Comparison of ENCODE assay signal across 1 cellular context in the genomic region with DNA sequence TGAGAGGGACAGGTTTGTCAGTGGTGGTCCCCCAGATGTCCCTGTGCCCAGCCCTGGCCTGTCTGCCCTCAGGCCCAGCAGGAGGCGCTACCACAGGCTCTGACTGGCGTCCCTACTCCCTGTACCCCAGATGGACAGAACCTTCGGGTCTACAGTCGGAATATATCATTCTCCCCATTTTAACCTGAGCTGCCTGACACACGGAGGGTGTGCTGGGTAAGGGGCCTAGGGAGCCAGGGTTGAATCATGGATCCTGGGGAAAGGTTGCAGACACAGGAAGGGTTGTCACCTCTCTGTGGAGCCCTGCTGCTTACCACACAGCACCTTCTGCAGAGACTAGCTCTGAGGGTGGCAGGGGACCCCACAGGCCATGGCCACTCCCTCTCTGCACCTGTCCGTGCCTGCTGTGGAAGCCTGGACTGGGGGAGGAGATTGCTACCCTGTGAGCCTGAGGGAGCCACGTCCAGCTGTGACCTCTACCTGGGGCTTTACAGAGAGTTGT.
TF ChIP-seq lines count a peak whose summit lies in the region.

No MANE protein-coding gene starts in this region.

TF ChIP-seq in GM23338, 12 proteins besides CTCF, POLR2A, EP300 and RAD21:
- TF ChIP-seq ZNF462 (CRISPR knock-in tag; IDR thresholded peaks at IDR 0.05) = no peak
- TF ChIP-seq, protein P1, sequence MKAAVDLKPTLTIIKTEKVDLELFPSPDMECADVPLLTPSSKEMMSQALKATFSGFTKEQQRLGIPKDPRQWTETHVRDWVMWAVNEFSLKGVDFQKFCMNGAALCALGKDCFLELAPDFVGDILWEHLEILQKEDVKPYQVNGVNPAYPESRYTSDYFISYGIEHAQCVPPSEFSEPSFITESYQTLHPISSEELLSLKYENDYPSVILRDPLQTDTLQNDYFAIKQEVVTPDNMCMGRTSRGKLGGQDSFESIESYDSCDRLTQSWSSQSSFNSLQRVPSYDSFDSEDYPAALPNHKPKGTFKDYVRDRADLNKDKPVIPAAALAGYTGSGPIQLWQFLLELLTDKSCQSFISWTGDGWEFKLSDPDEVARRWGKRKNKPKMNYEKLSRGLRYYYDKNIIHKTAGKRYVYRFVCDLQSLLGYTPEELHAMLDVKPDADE (IDR thresholded peaks at IDR 0.05) = no peak
- no peak for TF ChIP-seq JUNB (IDR thresholded peaks at IDR 0.05; ENCODE audit: unreplicated experiment)
- TF ChIP-seq CREB1 (CRISPR knock-in tag; IDR thresholded peaks at IDR 0.05; ENCODE audit: low read depth) = no peak
- TF ChIP-seq REST (IDR thresholded peaks at IDR 0.05; ENCODE audit: unreplicated experiment) = no peak
- no peak for TF ChIP-seq NANOG (IDR thresholded peaks at IDR 0.05; ENCODE audit: borderline replicate concordance)
- TF ChIP-seq ZNF331 (CRISPR knock-in tag; IDR thresholded peaks at IDR 0.05; ENCODE audit: low read depth) = no peak
- no peak for TF ChIP-seq EZH2phosphoT487 (IDR thresholded peaks at IDR 0.05; ENCODE audit: unreplicated experiment)
- no peak for TF ChIP-seq POLR2AphosphoS5 (IDR thresholded peaks at IDR 0.05; ENCODE audit: low read depth)
- no peak for TF ChIP-seq EZH2 (IDR thresholded peaks at IDR 0.05; ENCODE audit: low read depth, unreplicated experiment)
- TF ChIP-seq ZNF114 (CRISPR knock-in tag; IDR thresholded peaks at IDR 0.05) = no peak
- TF ChIP-seq STAT1 (IDR thresholded peaks at IDR 0.05; ENCODE audit: unreplicated experiment) = no peak
